ENCODE assay signal across 34 cellular contexts in genomic region chr3:154749514-154749913, GRCh38.
"Had no signal": no experiment of that assay in that cellular context is flagged by ENCODE, and none has a peak within 500 bp of the region (broad histone marks: within the 10 kb centered on the region; RNA-seq: fewer than 3 reads in every experiment).

No MANE protein-coding gene starts in this region.

- H3K27me3 ChIP-seq: MG63 had no signal

- H3K4me3 ChIP-seq: MG63 had no signal

- H3K36me3 ChIP-seq: MG63 had no signal

- H3K9me3 ChIP-seq: MG63 had no signal

- DNase-seq: Karpas-422, Kasumi-1, MG63, MM.1S, MV-4-11, NCI-H1048, NCI-H1092, NCI-H1092 treated with DMSO at 0.1 percent for 48 hours, NCI-H1105, NCI-H1105 treated with DMSO at 0.1 percent for 48 hours, NCI-H1417, NCI-H1417 treated with DMSO at 0.1 percent for 48 hours, NCI-H1436, NCI-H1436 treated with DMSO at 0.1 percent for 48 hours, NCI-H146, NCI-H1694, NCI-H1694 treated with DMSO at 0.1 percent for 48 hours, NCI-H187, NCI-H187 treated with DMSO at 0.1 percent for 48 hours, NCI-H1930, NCI-H2029, NCI-H2029 treated with DMSO at 0.1 percent for 48 hours, NCI-H2081, NCI-H2081 treated with DMSO at 0.1 percent for 48 hours, NCI-H2107, NCI-H2171, NCI-H2171 treated with DMSO at 0.1 percent for 48 hours, NCI-H2227 treated with DMSO at 0.1 percent for 48 hours, NCI-H226, NCI-H345, NCI-H446, NCI-H446 treated with DMSO at 0.1 percent for 48 hours, NCI-H510A, NCI-H510A treated with DMSO at 0.1 percent for 48 hours had no signal
